Comparison of ENCODE assay signal across 8 cellular contexts in the genomic region with DNA sequence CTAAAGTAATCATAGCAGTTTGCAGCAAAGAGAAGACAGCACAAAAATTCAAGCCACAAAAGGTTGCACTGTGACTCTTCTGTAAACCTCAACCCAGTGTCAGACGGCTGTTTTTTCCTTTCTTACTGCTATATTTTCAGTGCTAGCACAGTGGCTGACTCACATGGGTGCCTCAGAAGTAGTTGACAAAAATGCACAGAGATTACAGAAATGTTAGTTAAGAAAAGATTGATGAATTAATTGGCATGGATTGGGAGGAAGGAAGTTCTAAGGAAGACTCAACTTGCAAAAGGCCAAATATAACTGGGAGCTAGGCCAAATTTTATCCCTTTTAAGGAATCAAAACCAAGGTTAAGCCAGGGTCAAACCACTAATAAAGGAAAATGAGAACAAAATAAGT. TPM values are rescaled to one million over a fixed set of nuclear protein-coding genes. Genes with fewer than 3 reads are reported as not detected.
DNase-seq lines count a peak whose midpoint lies in the region; ATAC-seq and TF ChIP-seq lines count a peak whose summit lies in the region.

No MANE protein-coding gene starts in this region.

- H3K36me3 ChIP-seq in SK-N-MC (ENCODE audit: insufficient read depth, low read length) = no peaks in the 10 kb centered on the region

- DNase-seq in left cardiac atrium = no peak
- DNase-seq in cardiac septum (ENCODE audit: low spot score) = no peak
- peak; percentile 6 for DNase-seq in SK-N-MC (ENCODE audit: low read depth, low spot score)
- peak; percentile 6 for DNase-seq in epithelial cell of esophagus (ENCODE audit: low read depth)
- peak; percentile 26 for DNase-seq in stromal cell of bone marrow (ENCODE audit: low read depth)
- DNase-seq in caudate nucleus (lab: John Stamatoyannopoulos, UW) = no peak
- no peak for DNase-seq in nephron progenitor cell
- DNase-seq in NCI-H345 (lab: John Stamatoyannopoulos, UW) = no peak

- H3K4me3 ChIP-seq in SK-N-MC (no peak overlapping the region), epithelial cell of esophagus (ENCODE audit: low read length) (no peak overlapping the region)

- H3K27ac ChIP-seq in SK-N-MC = no peak overlapping the region
- H3K27ac ChIP-seq in caudate nucleus (ENCODE audit: low read depth, low read length) = no peak overlapping the region

- no peaks in the 10 kb centered on the region for H3K27me3 Mint-ChIP-seq in nephron progenitor cell (ENCODE audit: low read depth, poor library complexity)

- no peaks in the 10 kb centered on the region for H3K4me1 Mint-ChIP-seq in nephron progenitor cell

- no peaks in the 10 kb centered on the region for H3K9me3 ChIP-seq in SK-N-MC (ENCODE audit: low read depth, low read length)

- no peaks in the 10 kb centered on the region for H3K9me3 Mint-ChIP-seq in nephron progenitor cell

- peak; percentile 46 to 61 for ATAC-seq in left cardiac atrium

- H3K36me3 Mint-ChIP-seq in nephron progenitor cell (ENCODE audit: low read depth) = no peaks in the 10 kb centered on the region

- no peak overlapping the region for H3K9ac ChIP-seq in SK-N-MC (ENCODE audit: insufficient read length)

- no peak overlapping the region for H3K27ac Mint-ChIP-seq in nephron progenitor cell

- intact Hi-C loops in left cardiac atrium (cut with DNase I) = no loop called here
- intact Hi-C loops in cardiac septum (cut with DNase I) = no loop called here

- no peak overlapping the region for H3K4me3 Mint-ChIP-seq in nephron progenitor cell

- TF ChIP-seq CTCF in epithelial cell of esophagus (IDR thresholded peaks at IDR 0.05; ENCODE audit: insufficient read depth, low read depth, low read length, missing control alignments) (no peak), nephron progenitor cell (IDR thresholded peaks at IDR 0.05) (no peak)

RNA-seq across cellular contexts. Expression of a gene that starts 43.7 kb away (rescaled TPM):
- total RNA-seq in left cardiac atrium = 10 to 100 TPM; 29.3 to 34.9 TPM
- 40.3 TPM for total RNA-seq in cardiac septum

RNA-seq across cellular contexts. Expression of a gene that starts 43.7 kb away (rescaled TPM):
- total RNA-seq in left cardiac atrium = 10 to 100 TPM; 16.1 to 23.6 TPM
- 29.3 TPM for total RNA-seq in cardiac septum

Comparison
In these comparisons a context has a peak if more than half of its experiments do, and no peak if none do; other contexts are left out.
1. DNase-seq: peak in SK-N-MC (single experiment), epithelial cell of esophagus (single experiment) and stromal cell of bone marrow (single experiment); none in left cardiac atrium (single experiment), cardiac septum (single experiment), caudate nucleus (0 of 61), nephron progenitor cell (single experiment) and NCI-H345 (single experiment).